8 cellular contexts compared by ENCODE assay signal in the genomic region with DNA sequence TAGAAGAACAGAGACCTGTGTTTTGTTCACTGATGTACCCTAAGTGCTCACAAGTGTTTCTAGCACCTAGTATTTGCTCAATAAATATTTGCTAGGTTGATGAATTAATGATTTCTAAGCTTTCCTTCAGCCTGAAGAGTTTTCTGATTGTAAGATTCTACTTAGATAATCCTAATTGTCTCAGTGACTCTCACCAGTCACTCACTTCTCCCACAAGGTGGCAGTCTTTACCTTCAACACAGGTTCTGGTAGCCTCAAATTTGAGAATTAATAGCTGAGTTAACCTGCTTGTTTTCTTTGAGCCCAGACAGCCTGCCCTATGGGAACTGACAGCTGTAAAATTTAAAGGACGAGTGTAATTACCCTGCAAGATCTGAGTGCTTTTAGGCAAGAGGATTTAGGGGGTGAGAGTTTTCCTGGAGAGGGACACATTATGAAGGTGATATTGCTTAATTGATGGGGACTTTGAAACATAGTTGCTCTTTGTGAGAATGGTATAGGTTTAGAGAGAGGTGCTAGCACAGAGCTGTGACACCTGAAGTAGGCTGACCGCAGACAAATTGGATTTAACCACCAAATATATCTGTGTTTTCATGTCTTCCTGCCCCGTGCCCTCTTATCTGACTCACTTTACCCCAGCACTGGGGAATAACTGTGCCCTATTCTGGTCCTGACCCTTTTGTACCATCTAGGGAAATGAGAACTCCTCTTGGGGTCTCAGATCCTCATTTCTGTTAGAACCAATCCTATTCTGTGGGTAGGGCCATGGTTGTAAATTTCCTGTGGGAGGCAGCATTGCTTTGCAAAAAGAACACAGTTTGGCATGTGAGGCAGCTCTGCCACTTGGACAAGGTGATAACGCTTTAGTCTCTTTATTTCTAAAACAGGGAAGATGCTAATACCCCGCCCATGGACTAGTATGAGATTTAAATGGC. TPM values are rescaled to one million over a fixed set of nuclear protein-coding genes. Genes with fewer than 3 reads are reported as not detected.
A peak's percentile ranks its signal among the peaks of the same experiment; 100 is the strongest.
DNase-seq lines count a peak whose midpoint lies in the region; ATAC-seq and TF ChIP-seq lines count a peak whose summit lies in the region.

No MANE protein-coding gene starts in this region.

- no peak overlapping the region for H2AFZ ChIP-seq in Loucy (ENCODE audit: low read length)

- peak; percentile 25 for DNase-seq in activated CD8-positive, alpha-beta memory T cell treated with anti-CD3 and anti-CD28 coated beads, Interleukin-2, amount 50 U/mL, for 1 hour (ENCODE audit: extremely low read depth)
- DNase-seq in activated CD8-positive, alpha-beta memory T cell treated with anti-CD3 and anti-CD28 coated beads for 24 hours, result no peak
- DNase-seq in SK-MEL-5 (ENCODE audit: low read depth, low spot score) (peak; percentile 78), cardiac fibroblast (ENCODE audit: low read depth in 2 of 2) (peak; percentile 69 to 80), kidney glomerular epithelial cell (lab: John Stamatoyannopoulos, UW) (peak; percentile 53)
- no peak for DNase-seq in stimulated activated naive CD8-positive, alpha-beta T cell treated with anti-CD3 and anti-CD28 coated beads, Interleukin-15, Interleukin-2, amounts not matched to agents 100 U/mL and 50 U/mL, for 24 hours

- H4K20me1 ChIP-seq in Loucy (ENCODE audit: insufficient read depth, low read length, poor library complexity, severe bottlenecking), result no peaks in the 10 kb centered on the region

- no peaks in the 10 kb centered on the region for H3K27me3 ChIP-seq in Loucy (ENCODE audit: insufficient read depth, low read length, poor library complexity, severe bottlenecking)

- peaks cover 24% of the 10 kb centered on the region for H3K4me1 ChIP-seq in Loucy (ENCODE audit: insufficient read depth, low read length, poor library complexity, severe bottlenecking)

- in situ Hi-C loops in SK-MEL-5 (cut with HindIII; ENCODE audit: low pct_unique_long_range_greater_than_20kb, low sequenced_read_pairs), result no loop called here

- H3K4me2 ChIP-seq in Loucy (ENCODE audit: low read depth, low read length, poor library complexity, severe bottlenecking), result no peak overlapping the region

- peak; percentile 48 for ATAC-seq in GM21723 (IDR thresholded peaks at IDR 0.05; ENCODE audit: unreplicated experiment)
- peak; percentile 56 for ATAC-seq in stimulated activated naive CD8-positive, alpha-beta T cell treated with anti-CD3 and anti-CD28 coated beads, Interleukin-15, Interleukin-2, amounts not matched to agents 100 U/mL and 50 U/mL, for 24 hours

- no peak overlapping the region for H3K4me3 ChIP-seq in Loucy (ENCODE audit: low read length, poor library complexity, severe bottlenecking)
- no peak overlapping the region for H3K4me3 ChIP-seq in cardiac fibroblast (replicated peaks in 1 of 2; ENCODE audit: low read depth in 2 of 2, low read length in 2 of 2)

- no peak overlapping the region for H3K9ac ChIP-seq in Loucy (ENCODE audit: low read depth, low read length, poor library complexity, severe bottlenecking)

- no peaks in the 10 kb centered on the region for H3K36me3 ChIP-seq in Loucy (ENCODE audit: insufficient read depth, low read length)

- peaks cover 2% of the 10 kb centered on the region; the same call in 1 of the 2 replicates for H3F3A ChIP-seq in Loucy (ENCODE audit: low read depth)

- no peaks in the 10 kb centered on the region for H3K9me3 ChIP-seq in Loucy (ENCODE audit: insufficient read depth, low read depth, low read length)

- no peaks in the 10 kb centered on the region for H3K9me2 ChIP-seq in Loucy (replicated peaks; ENCODE audit: low read depth, low read length)

- H3K79me2 ChIP-seq in Loucy (ENCODE audit: insufficient read depth, low read length), result peaks cover 13% of the 10 kb centered on the region; the same call in 1 of the 2 replicates

- TF ChIP-seq CTCF in Loucy (conservative IDR thresholded peaks at IDR 0.05; ENCODE audit: low read length), result peak; percentile 86
- peak; percentile 72 for TF ChIP-seq CTCF in cardiac fibroblast (IDR thresholded peaks at IDR 0.05; ENCODE audit: low read depth, low read length)

RNA-seq across cellular contexts. Expression of a gene that starts 27.7 kb away (rescaled TPM):
- 0.16 and 0.59 TPM in 2 replicates for total RNA-seq in SK-MEL-5 (2014; rRNA removed; shearing (Covaris generic))
- polyA plus RNA-seq in SK-MEL-5 (2015; cell fraction: cytosol; rRNA removed), result 0.14 and 0.47 TPM in 2 replicates
- 0.14 and 0.35 TPM in 2 replicates for polyA plus RNA-seq in SK-MEL-5 (2015; cell fraction: nucleus; rRNA removed)

Comparison
In these comparisons a context has a peak if more than half of its experiments do, and no peak if none do; other contexts are left out.
1. DNase-seq: peak in activated CD8-positive, alpha-beta memory T cell treated with anti-CD3 and anti-CD28 coated beads, Interleukin-2, amount 50 U/mL, for 1 hour (single experiment), SK-MEL-5 (single experiment), cardiac fibroblast (2 of 2) and kidney glomerular epithelial cell (single experiment); none in activated CD8-positive, alpha-beta memory T cell treated with anti-CD3 and anti-CD28 coated beads for 24 hours (single experiment) and stimulated activated naive CD8-positive, alpha-beta T cell treated with anti-CD3 and anti-CD28 coated beads, Interleukin-15, Interleukin-2, amounts not matched to agents 100 U/mL and 50 U/mL, for 24 hours (single experiment).